Comparison of ENCODE assay signal across 2 cellular contexts in genomic region chr11:19987243-19987870, GRCh38.
TF ChIP-seq lines count a peak whose summit lies in the region.

No MANE protein-coding gene starts in this region.

TF ChIP-seq in SK-N-SH, 30 proteins besides CTCF, POLR2A, EP300 and RAD21 (continued from another document):
- TF ChIP-seq IRF3 (IDR thresholded peaks at IDR 0.05; ENCODE audit: low read depth, low read length) = no peak

TF ChIP-seq in SK-N-SH treated with all-trans-retinoic acid at 6 μM for 48 hours, 23 proteins besides CTCF, POLR2A, EP300 and RAD21 (continued from another document):
- TF ChIP-seq PPARA (CRISPR knock-in tag; IDR thresholded peaks at IDR 0.05; ENCODE audit: borderline replicate concordance) (no peak), BACH2 (CRISPR knock-in tag; IDR thresholded peaks at IDR 0.05; ENCODE audit: borderline replicate concordance) (no peak), RARB (CRISPR knock-in tag; IDR thresholded peaks at IDR 0.05) (no peak), ISL1 (CRISPR knock-in tag; IDR thresholded peaks at IDR 0.05) (no peak), CSRNP3 (CRISPR knock-in tag; IDR thresholded peaks at IDR 0.05) (no peak), TSHZ2 (CRISPR knock-in tag; IDR thresholded peaks at IDR 0.05) (no peak), ZC3H10 (CRISPR knock-in tag; IDR thresholded peaks at IDR 0.05) (no peak), CSDC2 (CRISPR knock-in tag; IDR thresholded peaks at IDR 0.05) (no peak), SNAI2 (CRISPR knock-in tag; IDR thresholded peaks at IDR 0.05) (no peak)
